1 cellular context compared by ENCODE assay signal in the genomic region with DNA sequence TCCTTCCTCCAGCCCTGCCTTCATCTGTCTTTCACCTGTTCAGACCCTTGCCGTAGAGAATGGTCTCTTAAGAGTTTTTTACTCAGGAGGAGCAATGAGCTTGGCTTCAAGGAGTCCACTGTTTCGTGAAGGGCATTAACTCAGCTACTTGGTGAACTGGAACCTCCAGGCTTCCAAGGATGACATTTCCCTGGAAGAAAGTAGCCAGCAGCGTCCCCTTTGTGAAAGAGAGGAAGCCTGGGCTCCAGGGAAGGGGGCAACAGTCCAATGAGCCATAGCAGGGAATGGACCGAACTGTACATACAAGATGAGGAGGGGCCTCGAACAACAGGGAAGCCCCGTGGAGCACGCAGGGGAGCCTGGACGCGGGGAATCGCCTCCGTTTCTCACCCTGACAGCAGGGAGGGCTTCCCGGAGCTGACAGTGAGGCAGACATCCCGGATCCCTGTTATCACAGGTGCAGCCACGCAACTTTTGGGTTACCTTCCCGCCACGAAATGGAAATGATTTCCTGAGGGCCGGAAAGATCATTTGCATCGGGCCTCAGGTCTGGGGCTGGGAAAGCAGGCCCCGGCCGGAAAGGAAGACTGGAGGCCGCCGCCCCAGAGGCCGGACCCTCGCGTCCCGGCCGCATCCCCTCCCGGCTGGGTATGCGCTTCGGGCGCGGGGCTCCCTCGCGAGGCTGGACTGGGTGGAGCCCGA.
A peak's percentile ranks its signal among the peaks of the same experiment; 100 is the strongest.
TF ChIP-seq lines count a peak whose summit lies in the region.

No MANE protein-coding gene starts in this region.

TF ChIP-seq in K562, 482 proteins besides CTCF, POLR2A, EP300 and RAD21:
- TF ChIP-seq KLF1 (tag; IDR thresholded peaks at IDR 0.05): no peak
- TF ChIP-seq GATAD2A (IDR thresholded peaks at IDR 0.05): no peak
- TF ChIP-seq MBD2 (IDR thresholded peaks at IDR 0.05; ENCODE audit: borderline replicate concordance, low read depth): no peak
- 0 out of 2 replicates have a peak, but pooled peaks have one; percentile 29 for TF ChIP-seq ZNF282 (CRISPR knock-in tag; IDR thresholded peaks at IDR 0.05)
- no peak for TF ChIP-seq TCFL5 (CRISPR knock-in tag; conservative IDR thresholded peaks at IDR 0.05)
- TF ChIP-seq U2AF2 (optimal IDR thresholded peaks at IDR 0.05; ENCODE audit: low read depth, low read length): no peak
- no peak for TF ChIP-seq NFXL1 (CRISPR knock-in tag; IDR thresholded peaks at IDR 0.05)
- TF ChIP-seq, protein P1, sequence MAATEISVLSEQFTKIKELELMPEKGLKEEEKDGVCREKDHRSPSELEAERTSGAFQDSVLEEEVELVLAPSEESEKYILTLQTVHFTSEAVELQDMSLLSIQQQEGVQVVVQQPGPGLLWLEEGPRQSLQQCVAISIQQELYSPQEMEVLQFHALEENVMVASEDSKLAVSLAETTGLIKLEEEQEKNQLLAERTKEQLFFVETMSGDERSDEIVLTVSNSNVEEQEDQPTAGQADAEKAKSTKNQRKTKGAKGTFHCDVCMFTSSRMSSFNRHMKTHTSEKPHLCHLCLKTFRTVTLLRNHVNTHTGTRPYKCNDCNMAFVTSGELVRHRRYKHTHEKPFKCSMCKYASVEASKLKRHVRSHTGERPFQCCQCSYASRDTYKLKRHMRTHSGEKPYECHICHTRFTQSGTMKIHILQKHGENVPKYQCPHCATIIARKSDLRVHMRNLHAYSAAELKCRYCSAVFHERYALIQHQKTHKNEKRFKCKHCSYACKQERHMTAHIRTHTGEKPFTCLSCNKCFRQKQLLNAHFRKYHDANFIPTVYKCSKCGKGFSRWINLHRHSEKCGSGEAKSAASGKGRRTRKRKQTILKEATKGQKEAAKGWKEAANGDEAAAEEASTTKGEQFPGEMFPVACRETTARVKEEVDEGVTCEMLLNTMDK (IDR thresholded peaks at IDR 0.05; ENCODE audit: borderline replicate concordance, insufficient read depth, low read depth, low read length, poor library complexity, severe bottlenecking): no peak
- no peak for TF ChIP-seq RBM17 (IDR thresholded peaks at IDR 0.05; ENCODE audit: borderline replicate concordance, low read depth, low read length)
- TF ChIP-seq ZFP1 (CRISPR knock-in tag; IDR thresholded peaks at IDR 0.05): no peak
- no peak for TF ChIP-seq PTTG1 (tag; IDR thresholded peaks at IDR 0.05; ENCODE audit: low read depth)
- no peak for TF ChIP-seq NFIX (CRISPR knock-in tag; IDR thresholded peaks at IDR 0.05; ENCODE audit: low read depth)
- no peak for TF ChIP-seq FOXA3 (CRISPR knock-in tag; conservative IDR thresholded peaks at IDR 0.05 in 1 of 2, IDR thresholded peaks at IDR 0.05 in 1 of 2)
- TF ChIP-seq ZNF316 (IDR thresholded peaks at IDR 0.05): no peak
- TF ChIP-seq RFX7 (CRISPR knock-in tag; IDR thresholded peaks at IDR 0.05): no peak
- 0 out of 2 replicates have a peak, but pooled peaks have one; percentile 15 for TF ChIP-seq RBFOX2 (IDR thresholded peaks at IDR 0.05; ENCODE audit: low read depth, low read length)
- no peak for TF ChIP-seq MTA3 (IDR thresholded peaks at IDR 0.05; ENCODE audit: borderline replicate concordance)
- TF ChIP-seq, protein P2, sequence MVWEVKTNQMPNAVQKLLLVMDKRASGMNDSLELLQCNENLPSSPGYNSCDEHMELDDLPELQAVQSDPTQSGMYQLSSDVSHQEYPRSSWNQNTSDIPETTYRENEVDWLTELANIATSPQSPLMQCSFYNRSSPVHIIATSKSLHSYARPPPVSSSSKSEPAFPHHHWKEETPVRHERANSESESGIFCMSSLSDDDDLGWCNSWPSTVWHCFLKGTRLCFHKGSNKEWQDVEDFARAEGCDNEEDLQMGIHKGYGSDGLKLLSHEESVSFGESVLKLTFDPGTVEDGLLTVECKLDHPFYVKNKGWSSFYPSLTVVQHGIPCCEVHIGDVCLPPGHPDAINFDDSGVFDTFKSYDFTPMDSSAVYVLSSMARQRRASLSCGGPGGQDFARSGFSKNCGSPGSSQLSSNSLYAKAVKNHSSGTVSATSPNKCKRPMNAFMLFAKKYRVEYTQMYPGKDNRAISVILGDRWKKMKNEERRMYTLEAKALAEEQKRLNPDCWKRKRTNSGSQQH (CRISPR knock-in tag; IDR thresholded peaks at IDR 0.05): no peak
- no peak for TF ChIP-seq HDGF (IDR thresholded peaks at IDR 0.05)
- TF ChIP-seq TAF1 (IDR thresholded peaks at IDR 0.05; ENCODE audit: control insufficient read depth, extremely low read depth, insufficient read depth, low read length, severe bottlenecking): no peak
- TF ChIP-seq, protein P3, sequence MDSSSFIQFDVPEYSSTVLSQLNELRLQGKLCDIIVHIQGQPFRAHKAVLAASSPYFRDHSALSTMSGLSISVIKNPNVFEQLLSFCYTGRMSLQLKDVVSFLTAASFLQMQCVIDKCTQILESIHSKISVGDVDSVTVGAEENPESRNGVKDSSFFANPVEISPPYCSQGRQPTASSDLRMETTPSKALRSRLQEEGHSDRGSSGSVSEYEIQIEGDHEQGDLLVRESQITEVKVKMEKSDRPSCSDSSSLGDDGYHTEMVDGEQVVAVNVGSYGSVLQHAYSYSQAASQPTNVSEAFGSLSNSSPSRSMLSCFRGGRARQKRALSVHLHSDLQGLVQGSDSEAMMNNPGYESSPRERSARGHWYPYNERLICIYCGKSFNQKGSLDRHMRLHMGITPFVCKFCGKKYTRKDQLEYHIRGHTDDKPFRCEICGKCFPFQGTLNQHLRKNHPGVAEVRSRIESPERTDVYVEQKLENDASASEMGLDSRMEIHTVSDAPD (CRISPR knock-in tag; IDR thresholded peaks at IDR 0.05): no peak
- no peak for TF ChIP-seq ZNF121 (CRISPR knock-in tag; conservative IDR thresholded peaks at IDR 0.05)
- TF ChIP-seq ASH1L (IDR thresholded peaks at IDR 0.05; ENCODE audit: borderline replicate concordance, low read depth, partially characterized antibody): no peak
- peak; percentile 53; the same call in 1 of the 2 replicates for TF ChIP-seq PHF8 (IDR thresholded peaks at IDR 0.05; ENCODE audit: borderline replicate concordance, low read length)
- peak; percentile 88 for TF ChIP-seq ZFX (CRISPR knock-in tag; IDR thresholded peaks at IDR 0.05)
- no peak for TF ChIP-seq CHD2 (IDR thresholded peaks at IDR 0.05; ENCODE audit: low read depth, low read length)
- TF ChIP-seq ZNF785 (CRISPR knock-in tag; IDR thresholded peaks at IDR 0.05): no peak
- TF ChIP-seq HNRNPK (IDR thresholded peaks at IDR 0.05; ENCODE audit: low read depth, low read length, poor library complexity, severe bottlenecking): no peak
- TF ChIP-seq ZNF77 (CRISPR knock-in tag; IDR thresholded peaks at IDR 0.05): no peak
- peak; percentile 18; the same call in 1 of the 2 replicates for TF ChIP-seq ZBTB1 (CRISPR knock-in tag; IDR thresholded peaks at IDR 0.05; ENCODE audit: borderline replicate concordance, low read depth)
- no peak for TF ChIP-seq CTBP1 (IDR thresholded peaks at IDR 0.05; ENCODE audit: borderline replicate concordance)
- TF ChIP-seq, protein P4, sequence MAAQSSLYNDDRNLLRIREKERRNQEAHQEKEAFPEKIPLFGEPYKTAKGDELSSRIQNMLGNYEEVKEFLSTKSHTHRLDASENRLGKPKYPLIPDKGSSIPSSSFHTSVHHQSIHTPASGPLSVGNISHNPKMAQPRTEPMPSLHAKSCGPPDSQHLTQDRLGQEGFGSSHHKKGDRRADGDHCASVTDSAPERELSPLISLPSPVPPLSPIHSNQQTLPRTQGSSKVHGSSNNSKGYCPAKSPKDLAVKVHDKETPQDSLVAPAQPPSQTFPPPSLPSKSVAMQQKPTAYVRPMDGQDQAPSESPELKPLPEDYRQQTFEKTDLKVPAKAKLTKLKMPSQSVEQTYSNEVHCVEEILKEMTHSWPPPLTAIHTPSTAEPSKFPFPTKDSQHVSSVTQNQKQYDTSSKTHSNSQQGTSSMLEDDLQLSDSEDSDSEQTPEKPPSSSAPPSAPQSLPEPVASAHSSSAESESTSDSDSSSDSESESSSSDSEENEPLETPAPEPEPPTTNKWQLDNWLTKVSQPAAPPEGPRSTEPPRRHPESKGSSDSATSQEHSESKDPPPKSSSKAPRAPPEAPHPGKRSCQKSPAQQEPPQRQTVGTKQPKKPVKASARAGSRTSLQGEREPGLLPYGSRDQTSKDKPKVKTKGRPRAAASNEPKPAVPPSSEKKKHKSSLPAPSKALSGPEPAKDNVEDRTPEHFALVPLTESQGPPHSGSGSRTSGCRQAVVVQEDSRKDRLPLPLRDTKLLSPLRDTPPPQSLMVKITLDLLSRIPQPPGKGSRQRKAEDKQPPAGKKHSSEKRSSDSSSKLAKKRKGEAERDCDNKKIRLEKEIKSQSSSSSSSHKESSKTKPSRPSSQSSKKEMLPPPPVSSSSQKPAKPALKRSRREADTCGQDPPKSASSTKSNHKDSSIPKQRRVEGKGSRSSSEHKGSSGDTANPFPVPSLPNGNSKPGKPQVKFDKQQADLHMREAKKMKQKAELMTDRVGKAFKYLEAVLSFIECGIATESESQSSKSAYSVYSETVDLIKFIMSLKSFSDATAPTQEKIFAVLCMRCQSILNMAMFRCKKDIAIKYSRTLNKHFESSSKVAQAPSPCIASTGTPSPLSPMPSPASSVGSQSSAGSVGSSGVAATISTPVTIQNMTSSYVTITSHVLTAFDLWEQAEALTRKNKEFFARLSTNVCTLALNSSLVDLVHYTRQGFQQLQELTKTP (IDR thresholded peaks at IDR 0.05; ENCODE audit: low read depth in 1 of 2, partially characterized antibody in 2 of 2): no peak
- no peak for TF ChIP-seq SETDB1 (IDR thresholded peaks at IDR 0.05; ENCODE audit: low read length)
- TF ChIP-seq KAT7 (CRISPR knock-in tag; IDR thresholded peaks at IDR 0.05; ENCODE audit: borderline replicate concordance): peak; percentile 81; the same call in 1 of the 2 replicates
- TF ChIP-seq IFI16 (CRISPR knock-in tag; IDR thresholded peaks at IDR 0.05): no peak
- TF ChIP-seq ELF2 (CRISPR knock-in tag; IDR thresholded peaks at IDR 0.05): no peak
